ENCODE assay signal across 13 cellular contexts in the genomic region with DNA sequence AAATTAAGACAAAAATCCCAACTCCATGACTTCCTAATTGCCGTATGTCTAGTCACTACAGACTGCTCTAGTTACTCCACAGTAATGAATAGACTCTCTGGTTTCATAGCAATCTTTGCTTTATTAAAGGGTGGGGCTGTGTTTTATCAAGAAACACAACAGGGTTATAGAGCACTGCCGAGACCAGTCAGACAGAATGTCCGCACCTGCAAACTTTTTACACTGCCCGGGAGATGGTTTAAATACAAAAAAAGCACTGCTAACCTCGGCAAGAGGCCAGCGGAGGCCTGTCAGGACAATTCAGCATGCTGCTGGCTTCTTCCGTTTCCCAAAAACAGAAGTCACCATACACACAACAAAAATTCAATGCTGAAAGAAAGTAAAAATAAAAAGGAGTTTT.
DNase-seq lines count a peak whose midpoint lies in the region; ATAC-seq and TF ChIP-seq lines count a peak whose summit lies in the region.
"Had no signal": no experiment of that assay in that cellular context is flagged by ENCODE, and none has a peak within 500 bp of the region (broad histone marks: within the 10 kb centered on the region; RNA-seq: fewer than 3 reads in every experiment).

No MANE protein-coding gene starts in this region.

- H3K27me3 ChIP-seq in muscle layer of duodenum (ENCODE audit: low read depth, low read length) (no peaks in the 10 kb centered on the region), upper lobe of left lung (no peaks in the 10 kb centered on the region)

- H3K4me1 Mint-ChIP-seq in activated CD4-positive, alpha-beta T cell treated with anti-CD3 and anti-CD28 coated beads, Interleukin-2, amount 10 ng/mL, durations not matched to agents 24 days and 14 days: peaks cover 48% of the 10 kb centered on the region
- peaks cover 47% of the 10 kb centered on the region for H3K4me1 Mint-ChIP-seq in activated CD4-positive, alpha-beta T cell treated with anti-CD3 and anti-CD28 coated beads, Interleukin-2, amount 10 ng/mL, durations not matched to agents 7 days and 5 days

- 60 to 66% methylated on average over 7 of the region's 7 CpGs for WGBS in upper lobe of left lung, 2 donors

- no peaks in the 10 kb centered on the region for H3K9me3 ChIP-seq in muscle layer of duodenum (ENCODE audit: control insufficient read depth in 1 of 2, low read length in 2 of 2)
- no peaks in the 10 kb centered on the region for H3K9me3 ChIP-seq in upper lobe of left lung
- H3K9me3 ChIP-seq: A549 had no signal

- H3K4me1 ChIP-seq in muscle layer of duodenum (ENCODE audit: control insufficient read depth in 1 of 2, insufficient read depth in 2 of 2, low read length in 2 of 2) (peaks cover 10 to 27% of the 10 kb centered on the region in 2 donors), upper lobe of left lung (peaks cover 0 to 26% (median 6%) of the 10 kb centered on the region in 4 donors)
- H3K4me1 ChIP-seq: A549 had no signal

- no peak for DNase-seq in activated CD4-positive, alpha-beta T cell treated with anti-CD3 and anti-CD28 coated beads, Interleukin-2, amount 10 ng/mL, durations not matched to agents 24 days and 14 days
- no peak for DNase-seq in activated CD4-positive, alpha-beta T cell treated with anti-CD3 and anti-CD28 coated beads for 48 hours
- DNase-seq in epithelial cell of esophagus (ENCODE audit: low read depth) (peak; percentile 47), upper lobe of left lung (no peak), cerebellar nuclear complex (lab: John Stamatoyannopoulos, UW) (no peak), dedifferentiated amniotic fluid mesenchymal stem cell (ENCODE audit: extremely low spot score) (no peak)
- DNase-seq in activated CD4-positive, alpha-beta T cell treated with anti-CD3 and anti-CD28 coated beads, Interleukin-2, amount 10 ng/mL, durations not matched to agents 7 days and 5 days: no peak
- DNase-seq: activated naive CD4-positive, alpha-beta T cell treated with anti-CD3 and anti-CD28 coated beads, Interleukin-2, amount 50 U/mL, for 16 hours; NCI-H1436; PC-3 had no signal

- intact Hi-C loops in activated CD4-positive, alpha-beta T cell treated with anti-CD3 and anti-CD28 coated beads, Interleukin-2, amount 10 ng/mL, durations not matched to agents 24 days and 14 days (cut with micrococcal nuclease): no loop called here

- no peak for TF ChIP-seq EP300 in upper lobe of left lung (IDR thresholded peaks at IDR 0.05)

- TF ChIP-seq CTCF in epithelial cell of esophagus (IDR thresholded peaks at IDR 0.05; ENCODE audit: insufficient read depth, low read depth, low read length, missing control alignments): no peak
- no peak for TF ChIP-seq CTCF in upper lobe of left lung (IDR thresholded peaks at IDR 0.05)

- TF ChIP-seq POLR2A in upper lobe of left lung (IDR thresholded peaks at IDR 0.05): no peak

- H3K4me3 ChIP-seq in epithelial cell of esophagus (ENCODE audit: low read length) (no peak overlapping the region), muscle layer of duodenum (ENCODE audit: low read depth in 1 of 2, low read length in 2 of 2) (no peak overlapping the region), upper lobe of left lung (no peak overlapping the region)
- H3K4me3 ChIP-seq: A549 had no signal

- peak overlapping the region; percentile 71 for H3K27ac Mint-ChIP-seq in activated CD4-positive, alpha-beta T cell treated with anti-CD3 and anti-CD28 coated beads, Interleukin-2, amount 10 ng/mL, durations not matched to agents 24 days and 14 days
- H3K27ac Mint-ChIP-seq in activated CD4-positive, alpha-beta T cell treated with anti-CD3 and anti-CD28 coated beads, Interleukin-2, amount 10 ng/mL, durations not matched to agents 7 days and 5 days: no peak overlapping the region

- ATAC-seq in upper lobe of left lung (ENCODE audit: low FRiP score in 2 of 2): peak in 1 of 2 donors; percentile 61
- ATAC-seq: A549; PC-3; stimulated activated memory B cell treated with anti-CD40 and anti-IgM and Interleukin-4, amounts not matched to agents 10 μg/mL and 1 μg/mL and 100 μg/mL, for 72 hours had no signal

- no peaks in the 10 kb centered on the region for H3K9me3 Mint-ChIP-seq in activated CD4-positive, alpha-beta T cell treated with anti-CD3 and anti-CD28 coated beads, Interleukin-2, amount 10 ng/mL, durations not matched to agents 24 days and 14 days
- no peaks in the 10 kb centered on the region for H3K9me3 Mint-ChIP-seq in activated CD4-positive, alpha-beta T cell treated with anti-CD3 and anti-CD28 coated beads, Interleukin-2, amount 10 ng/mL, durations not matched to agents 7 days and 5 days
- H3K9me3 Mint-ChIP-seq: stimulated activated memory B cell treated with anti-CD40 and anti-IgM and Interleukin-4, amounts not matched to agents 10 μg/mL and 1 μg/mL and 100 μg/mL, for 72 hours had no signal

- peaks cover 71% of the 10 kb centered on the region for H3K36me3 Mint-ChIP-seq in activated CD4-positive, alpha-beta T cell treated with anti-CD3 and anti-CD28 coated beads, Interleukin-2, amount 10 ng/mL, durations not matched to agents 24 days and 14 days (ENCODE audit: low read depth)
- H3K36me3 Mint-ChIP-seq in activated CD4-positive, alpha-beta T cell treated with anti-CD3 and anti-CD28 coated beads, Interleukin-2, amount 10 ng/mL, durations not matched to agents 7 days and 5 days (ENCODE audit: low read depth): peaks cover 78% of the 10 kb centered on the region

- POLR2A ChIA-PET in activated CD4-positive, alpha-beta T cell treated with anti-CD3 and anti-CD28 coated beads, Interleukin-2, amount 10 ng/mL, durations not matched to agents 7 days and 5 days (lab: Charles Lee): no interaction called here

- H3K27ac ChIP-seq in muscle layer of duodenum (ENCODE audit: low read length) (peak overlapping the region; percentile 76), upper lobe of left lung (peak overlapping the region; percentile 21 to 44 (median 36))
- H3K27ac ChIP-seq: A549 had no signal

- CTCF ChIA-PET in activated CD4-positive, alpha-beta T cell treated with anti-CD3 and anti-CD28 coated beads, Interleukin-2, amount 10 ng/mL, durations not matched to agents 7 days and 5 days (lab: Charles Lee): interaction anchor here (0.6 kb wide), 1 partner anchor 45 kb away, joined by 3 read pairs; no protein-coding TSS in a partner anchor

- no peaks in the 10 kb centered on the region for H3K27me3 Mint-ChIP-seq in activated CD4-positive, alpha-beta T cell treated with anti-CD3 and anti-CD28 coated beads, Interleukin-2, amount 10 ng/mL, durations not matched to agents 24 days and 14 days
- H3K27me3 Mint-ChIP-seq in activated CD4-positive, alpha-beta T cell treated with anti-CD3 and anti-CD28 coated beads, Interleukin-2, amount 10 ng/mL, durations not matched to agents 7 days and 5 days: no peaks in the 10 kb centered on the region
- H3K27me3 Mint-ChIP-seq: stimulated activated memory B cell treated with anti-CD40 and anti-IgM and Interleukin-4, amounts not matched to agents 10 μg/mL and 1 μg/mL and 100 μg/mL, for 72 hours had no signal

- H3K36me3 ChIP-seq in muscle layer of duodenum (ENCODE audit: control insufficient read depth in 1 of 2, insufficient read depth in 2 of 2, low read length in 2 of 2): peaks cover 26 to 34% of the 10 kb centered on the region in 2 donors
- peaks cover 4 to 75% (median 45%) of the 10 kb centered on the region in 4 donors for H3K36me3 ChIP-seq in upper lobe of left lung

- H3K4me3 Mint-ChIP-seq in activated CD4-positive, alpha-beta T cell treated with anti-CD3 and anti-CD28 coated beads, Interleukin-2, amount 10 ng/mL, durations not matched to agents 24 days and 14 days: no peak overlapping the region
- no peak overlapping the region for H3K4me3 Mint-ChIP-seq in activated CD4-positive, alpha-beta T cell treated with anti-CD3 and anti-CD28 coated beads, Interleukin-2, amount 10 ng/mL, durations not matched to agents 7 days and 5 days
- H3K4me3 Mint-ChIP-seq: stimulated activated memory B cell treated with anti-CD40 and anti-IgM and Interleukin-4, amounts not matched to agents 10 μg/mL and 1 μg/mL and 100 μg/mL, for 72 hours had no signal
